ENCODE assay signal across 11 cellular contexts in genomic region chr9:13811876-13812275, GRCh38.
"Had no signal": no experiment of that assay in that cellular context is flagged by ENCODE, and none has a peak within 500 bp of the region (broad histone marks: within the 10 kb centered on the region; RNA-seq: fewer than 3 reads in every experiment).

No MANE protein-coding gene starts in this region.

- H3K9ac ChIP-seq: GM23248 had no signal

- H3K27ac ChIP-seq: GM23248 had no signal

- H3K4me3 ChIP-seq: GM23248, GM23338, HAP-1 had no signal

- H3K9me3 ChIP-seq: HAP-1 had no signal

- H3K4me1 ChIP-seq: HAP-1 had no signal

- ATAC-seq: GM23338, HCT116 had no signal

- H3K36me3 ChIP-seq: HAP-1 had no signal

- H2AFZ ChIP-seq: GM23248, GM23338 had no signal

- FAIRE-seq: H1, H54 had no signal

- DNase-seq: GM23248, GOT3, H7, H9, HCEC 1CT, HFFc6 had no signal

- H3K4me2 ChIP-seq: GM23338 had no signal
